1 cellular context compared by ENCODE assay signal in genomic region chr10:62241521-62241920, GRCh38. TPM values are rescaled to one million over a fixed set of nuclear protein-coding genes. Genes with fewer than 3 reads are reported as not detected.
"Had no signal": no experiment of that assay in that cellular context is flagged by ENCODE, and none has a peak within 500 bp of the region (broad histone marks: within the 10 kb centered on the region; RNA-seq: fewer than 3 reads in every experiment).

No MANE protein-coding gene starts in this region.

RNA-seq across cellular contexts. Expression of gene RTKN2, which starts 27.1 kb away (rescaled TPM):
- total RNA-seq: gastroesophageal sphincter had no signal
